ENCODE assay signal across 1 cellular context in the genomic region with DNA sequence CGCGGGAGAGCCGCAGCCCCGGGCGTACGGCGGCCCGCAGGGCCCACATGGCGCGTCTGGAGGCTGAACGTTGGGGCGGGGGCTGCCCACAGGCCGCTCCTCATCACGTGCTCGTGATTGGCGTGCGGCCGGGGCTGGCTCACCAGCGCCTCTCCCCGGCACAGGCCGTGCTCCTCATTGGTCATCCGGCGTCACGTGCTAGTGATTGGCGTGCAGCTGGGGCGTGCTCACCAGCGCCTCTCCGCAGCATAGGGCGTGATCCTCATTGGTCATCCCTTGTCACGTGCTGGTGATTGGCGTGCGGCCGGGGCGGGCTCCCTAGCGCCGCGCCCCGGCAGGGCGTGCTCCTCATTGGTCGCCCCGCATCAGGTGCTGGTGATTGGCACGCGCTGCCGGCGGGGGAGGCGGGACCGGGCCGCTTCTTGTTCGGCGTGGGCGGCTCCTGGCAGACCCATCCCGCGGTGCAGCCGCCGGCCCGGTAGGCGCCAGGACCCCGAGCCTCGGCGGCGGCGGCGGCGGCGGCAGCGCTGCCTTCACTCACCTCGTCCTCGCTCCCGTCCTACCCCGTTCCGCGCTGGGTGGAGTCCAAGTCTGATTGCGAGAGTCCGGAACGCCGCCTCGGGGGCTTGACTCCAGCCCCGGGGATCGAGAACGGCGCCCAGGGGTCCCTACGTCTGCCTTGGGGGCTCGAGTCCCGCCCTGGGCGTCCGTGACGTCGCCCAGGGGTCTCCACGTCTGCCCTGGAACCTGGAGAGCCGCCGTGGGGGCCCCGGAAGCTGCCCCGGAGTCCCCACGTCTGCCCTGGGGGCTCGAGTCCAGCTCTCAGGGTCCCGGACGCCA.
TF ChIP-seq lines count a peak whose summit lies in the region.

A gene with protein sequence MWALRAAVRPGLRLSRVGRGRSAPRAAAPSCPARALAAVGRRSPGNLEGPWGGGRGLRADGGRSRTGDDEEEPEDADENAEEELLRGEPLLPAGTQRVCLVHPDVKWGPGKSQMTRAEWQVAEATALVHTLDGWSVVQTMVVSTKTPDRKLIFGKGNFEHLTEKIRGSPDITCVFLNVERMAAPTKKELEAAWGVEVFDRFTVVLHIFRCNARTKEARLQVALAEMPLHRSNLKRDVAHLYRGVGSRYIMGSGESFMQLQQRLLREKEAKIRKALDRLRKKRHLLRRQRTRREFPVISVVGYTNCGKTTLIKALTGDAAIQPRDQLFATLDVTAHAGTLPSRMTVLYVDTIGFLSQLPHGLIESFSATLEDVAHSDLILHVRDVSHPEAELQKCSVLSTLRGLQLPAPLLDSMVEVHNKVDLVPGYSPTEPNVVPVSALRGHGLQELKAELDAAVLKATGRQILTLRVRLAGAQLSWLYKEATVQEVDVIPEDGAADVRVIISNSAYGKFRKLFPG (minus strand): TSS at position 58 of the 840 bp plus-strand sequence. CDS start 9 bp downstream, at position 49.

TF ChIP-seq in GM23338, 12 proteins besides CTCF, POLR2A, EP300 and RAD21 (continued from another document):
- TF ChIP-seq, protein P1, sequence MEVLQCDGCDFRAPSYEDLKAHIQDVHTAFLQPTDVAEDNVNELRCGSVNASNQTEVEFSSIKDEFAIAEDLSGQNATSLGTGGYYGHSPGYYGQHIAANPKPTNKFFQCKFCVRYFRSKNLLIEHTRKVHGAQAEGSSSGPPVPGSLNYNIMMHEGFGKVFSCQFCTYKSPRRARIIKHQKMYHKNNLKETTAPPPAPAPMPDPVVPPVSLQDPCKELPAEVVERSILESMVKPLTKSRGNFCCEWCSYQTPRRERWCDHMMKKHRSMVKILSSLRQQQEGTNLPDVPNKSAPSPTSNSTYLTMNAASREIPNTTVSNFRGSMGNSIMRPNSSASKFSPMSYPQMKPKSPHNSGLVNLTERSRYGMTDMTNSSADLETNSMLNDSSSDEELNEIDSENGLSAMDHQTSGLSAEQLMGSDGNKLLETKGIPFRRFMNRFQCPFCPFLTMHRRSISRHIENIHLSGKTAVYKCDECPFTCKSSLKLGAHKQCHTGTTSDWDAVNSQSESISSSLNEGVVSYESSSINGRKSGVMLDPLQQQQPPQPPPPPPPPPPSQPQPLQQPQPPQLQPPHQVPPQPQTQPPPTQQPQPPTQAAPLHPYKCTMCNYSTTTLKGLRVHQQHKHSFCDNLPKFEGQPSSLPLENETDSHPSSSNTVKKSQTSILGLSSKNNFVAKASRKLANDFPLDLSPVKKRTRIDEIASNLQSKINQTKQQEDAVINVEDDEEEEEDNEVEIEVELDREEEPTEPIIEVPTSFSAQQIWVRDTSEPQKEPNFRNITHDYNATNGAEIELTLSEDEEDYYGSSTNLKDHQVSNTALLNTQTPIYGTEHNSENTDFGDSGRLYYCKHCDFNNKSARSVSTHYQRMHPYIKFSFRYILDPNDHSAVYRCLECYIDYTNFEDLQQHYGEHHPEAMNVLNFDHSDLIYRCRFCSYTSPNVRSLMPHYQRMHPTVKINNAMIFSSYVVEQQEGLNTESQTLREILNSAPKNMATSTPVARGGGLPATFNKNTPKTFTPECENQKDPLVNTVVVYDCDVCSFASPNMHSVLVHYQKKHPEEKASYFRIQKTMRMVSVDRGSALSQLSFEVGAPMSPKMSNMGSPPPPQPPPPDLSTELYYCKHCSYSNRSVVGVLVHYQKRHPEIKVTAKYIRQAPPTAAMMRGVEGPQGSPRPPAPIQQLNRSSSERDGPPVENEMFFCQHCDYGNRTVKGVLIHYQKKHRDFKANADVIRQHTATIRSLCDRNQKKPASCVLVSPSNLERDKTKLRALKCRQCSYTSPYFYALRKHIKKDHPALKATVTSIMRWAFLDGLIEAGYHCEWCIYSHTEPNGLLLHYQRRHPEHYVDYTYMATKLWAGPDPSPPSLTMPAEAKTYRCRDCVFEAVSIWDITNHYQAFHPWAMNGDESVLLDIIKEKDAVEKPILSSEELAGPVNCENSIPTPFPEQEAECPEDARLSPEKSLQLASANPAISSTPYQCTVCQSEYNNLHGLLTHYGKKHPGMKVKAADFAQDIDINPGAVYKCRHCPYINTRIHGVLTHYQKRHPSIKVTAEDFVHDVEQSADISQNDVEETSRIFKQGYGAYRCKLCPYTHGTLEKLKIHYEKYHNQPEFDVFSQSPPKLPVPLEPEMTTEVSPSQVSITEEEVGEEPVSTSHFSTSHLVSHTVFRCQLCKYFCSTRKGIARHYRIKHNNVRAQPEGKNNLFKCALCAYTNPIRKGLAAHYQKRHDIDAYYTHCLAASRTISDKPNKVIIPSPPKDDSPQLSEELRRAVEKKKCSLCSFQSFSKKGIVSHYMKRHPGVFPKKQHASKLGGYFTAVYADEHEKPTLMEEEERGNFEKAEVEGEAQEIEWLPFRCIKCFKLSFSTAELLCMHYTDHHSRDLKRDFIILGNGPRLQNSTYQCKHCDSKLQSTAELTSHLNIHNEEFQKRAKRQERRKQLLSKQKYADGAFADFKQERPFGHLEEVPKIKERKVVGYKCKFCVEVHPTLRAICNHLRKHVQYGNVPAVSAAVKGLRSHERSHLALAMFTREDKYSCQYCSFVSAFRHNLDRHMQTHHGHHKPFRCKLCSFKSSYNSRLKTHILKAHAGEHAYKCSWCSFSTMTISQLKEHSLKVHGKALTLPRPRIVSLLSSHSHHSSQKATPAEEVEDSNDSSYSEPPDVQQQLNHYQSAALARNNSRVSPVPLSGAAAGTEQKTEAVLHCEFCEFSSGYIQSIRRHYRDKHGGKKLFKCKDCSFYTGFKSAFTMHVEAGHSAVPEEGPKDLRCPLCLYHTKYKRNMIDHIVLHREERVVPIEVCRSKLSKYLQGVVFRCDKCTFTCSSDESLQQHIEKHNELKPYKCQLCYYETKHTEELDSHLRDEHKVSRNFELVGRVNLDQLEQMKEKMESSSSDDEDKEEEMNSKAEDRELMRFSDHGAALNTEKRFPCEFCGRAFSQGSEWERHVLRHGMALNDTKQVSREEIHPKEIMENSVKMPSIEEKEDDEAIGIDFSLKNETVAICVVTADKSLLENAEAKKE (CRISPR knock-in tag; IDR thresholded peaks at IDR 0.05), result no peak
